In the genomic region with DNA sequence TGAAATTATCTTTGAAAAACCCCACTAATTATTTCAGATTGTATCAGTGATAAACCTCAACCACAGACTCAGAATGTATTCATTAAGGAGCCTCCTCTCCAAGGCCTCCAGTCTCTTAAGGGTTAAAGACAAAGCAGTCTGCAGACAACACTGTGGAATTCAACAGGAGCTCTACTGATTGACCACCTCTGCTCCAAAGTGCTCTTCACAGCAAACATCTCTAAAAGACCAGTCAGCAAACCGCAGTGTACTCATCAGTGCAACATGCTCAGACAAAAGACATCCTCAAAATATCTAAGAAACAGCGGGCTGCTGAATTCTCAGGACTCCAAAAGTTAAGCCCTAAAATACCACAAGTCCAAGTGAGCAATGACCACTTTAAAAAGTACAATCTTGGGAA, we compare ENCODE assay signal across 1 cellular context.
TF ChIP-seq lines count a peak whose summit lies in the region.

No MANE protein-coding gene starts in this region.

TF ChIP-seq in SK-N-SH treated with all-trans-retinoic acid at 6 μM for 48 hours, 23 proteins besides CTCF, POLR2A, EP300 and RAD21 (continued from another document):
- no peak for TF ChIP-seq PATZ1 (CRISPR knock-in tag; IDR thresholded peaks at IDR 0.05; ENCODE audit: borderline replicate concordance)
- no peak for TF ChIP-seq POU6F1 (CRISPR knock-in tag; IDR thresholded peaks at IDR 0.05; ENCODE audit: borderline replicate concordance, low read depth)
- no peak for TF ChIP-seq ZNF70 (CRISPR knock-in tag; IDR thresholded peaks at IDR 0.05)
- no peak for TF ChIP-seq ZC3H10 (CRISPR knock-in tag; IDR thresholded peaks at IDR 0.05)
